Comparison of ENCODE assay signal across 8 cellular contexts in genomic region chr18:69469444-69469919, GRCh38.
DNase-seq lines count a peak whose midpoint lies in the region; ATAC-seq, FAIRE-seq and TF ChIP-seq lines count a peak whose summit lies in the region.

No MANE protein-coding gene starts in this region.

- H3K36me3 ChIP-seq in Karpas-422 (ENCODE audit: insufficient read depth, low read length) = no peaks in the 10 kb centered on the region

- intact Hi-C loops in natural killer cell (cut with micrococcal nuclease) = no loop called here

- no peak overlapping the region for H3K27ac Mint-ChIP-seq in activated CD8-positive, alpha-beta memory T cell treated with anti-CD3 and anti-CD28 coated beads, Interleukin-2, amount 10 ng/mL, durations not matched to agents 7 days and 5 days
- no peak overlapping the region for H3K27ac Mint-ChIP-seq in natural killer cell

- no peak overlapping the region for H3K4me3 Mint-ChIP-seq in activated CD8-positive, alpha-beta memory T cell treated with anti-CD3 and anti-CD28 coated beads, Interleukin-2, amount 10 ng/mL, durations not matched to agents 7 days and 5 days
- no peak overlapping the region for H3K4me3 Mint-ChIP-seq in natural killer cell

- no peak for TF ChIP-seq CTCF in natural killer cell (IDR thresholded peaks at IDR 0.05)

- ATAC-seq in GM18907 (IDR thresholded peaks at IDR 0.05; ENCODE audit: unreplicated experiment) (peak; percentile 65), natural killer cell (peak in 2 of 3 donors; percentile 54 to 57), HG03460 (IDR thresholded peaks at IDR 0.05; ENCODE audit: unreplicated experiment) (no peak)
- ATAC-seq in activated CD8-positive, alpha-beta memory T cell treated with anti-CD3 and anti-CD28 coated beads, Interleukin-2, amount 10 ng/mL, durations not matched to agents 7 days and 5 days = peak; percentile 61

- H3K9ac ChIP-seq in Karpas-422 (ENCODE audit: low read length) = no peak overlapping the region

- peak overlapping the region; percentile 96 for H2AFZ ChIP-seq in Karpas-422 (ENCODE audit: low read length)

- H3K4me2 ChIP-seq in Karpas-422 (ENCODE audit: low read depth, low read length, poor library complexity, severe bottlenecking) = no peak overlapping the region

- H4K20me1 ChIP-seq in Karpas-422 (ENCODE audit: insufficient read depth, low read depth, low read length) = no peaks in the 10 kb centered on the region

- peaks cover 4% of the 10 kb centered on the region; the same call in 1 of the 2 replicates for H3K9me3 ChIP-seq in Karpas-422 (ENCODE audit: low read length)

- no peak overlapping the region for H3K27ac ChIP-seq in Karpas-422 (ENCODE audit: low read length)

- no peaks in the 10 kb centered on the region; the same call in 1 of the 2 replicates for H3K9me2 ChIP-seq in Karpas-422 (replicated peaks; ENCODE audit: insufficient read depth, low read length)

- no peaks in the 10 kb centered on the region for H3K27me3 ChIP-seq in Karpas-422 (ENCODE audit: low read length)

- no peak overlapping the region for H3K4me3 ChIP-seq in Karpas-422 (ENCODE audit: low read length)

- no peaks in the 10 kb centered on the region for H3K4me1 ChIP-seq in Karpas-422 (ENCODE audit: low read length)

- H3K36me3 Mint-ChIP-seq in activated CD8-positive, alpha-beta memory T cell treated with anti-CD3 and anti-CD28 coated beads, Interleukin-2, amount 10 ng/mL, durations not matched to agents 7 days and 5 days = no peaks in the 10 kb centered on the region
- no peaks in the 10 kb centered on the region for H3K36me3 Mint-ChIP-seq in natural killer cell

- peaks cover 2% of the 10 kb centered on the region for H3K4me1 Mint-ChIP-seq in activated CD8-positive, alpha-beta memory T cell treated with anti-CD3 and anti-CD28 coated beads, Interleukin-2, amount 10 ng/mL, durations not matched to agents 7 days and 5 days
- no peaks in the 10 kb centered on the region for H3K4me1 Mint-ChIP-seq in natural killer cell

- DNase-seq in Karpas-422 (peak; percentile 89), natural killer cell (no peak), SIG-M5 treated with dmso at 0.1 percent for 504 hours (lab: John Stamatoyannopoulos, UW; ENCODE audit: unreplicated experiment) (no peak), KG1 (lab: John Stamatoyannopoulos, UW) (no peak), HTR-8/SVneo (ENCODE audit: insufficient read length, low spot score) (no peak)
- peak; percentile 54 for DNase-seq in activated CD8-positive, alpha-beta memory T cell treated with anti-CD3 and anti-CD28 coated beads, Interleukin-2, amount 10 ng/mL, durations not matched to agents 7 days and 5 days

- no peaks in the 10 kb centered on the region for H3K79me2 ChIP-seq in Karpas-422 (ENCODE audit: low read length)

- H3K27me3 Mint-ChIP-seq in activated CD8-positive, alpha-beta memory T cell treated with anti-CD3 and anti-CD28 coated beads, Interleukin-2, amount 10 ng/mL, durations not matched to agents 7 days and 5 days = no peaks in the 10 kb centered on the region
- H3K27me3 Mint-ChIP-seq in natural killer cell (ENCODE audit: low read depth in 2 of 2) = peaks cover 0 to 9% of the 10 kb centered on the region in 2 donors

- FAIRE-seq in HTR-8/SVneo (lab: Jason Lieb, UNC) = no peak

- CTCF ChIA-PET in activated CD8-positive, alpha-beta memory T cell treated with anti-CD3 and anti-CD28 coated beads, Interleukin-2, amount 10 ng/mL, durations not matched to agents 7 days and 5 days (lab: Charles Lee) = interaction anchor here (1.1 kb wide), 1 partner anchor 616 kb away, joined by 3 read pairs; no protein-coding TSS in a partner anchor

- H3K9me3 Mint-ChIP-seq in activated CD8-positive, alpha-beta memory T cell treated with anti-CD3 and anti-CD28 coated beads, Interleukin-2, amount 10 ng/mL, durations not matched to agents 7 days and 5 days (ENCODE audit: low read depth) = no peaks in the 10 kb centered on the region
- no peaks in the 10 kb centered on the region for H3K9me3 Mint-ChIP-seq in natural killer cell

Comparison
In these comparisons a context has a peak if more than half of its experiments do, and no peak if none do; other contexts are left out.
1. DNase-seq: peak in Karpas-422 (single experiment) and activated CD8-positive, alpha-beta memory T cell treated with anti-CD3 and anti-CD28 coated beads, Interleukin-2, amount 10 ng/mL, durations not matched to agents 7 days and 5 days (single experiment); none in natural killer cell (single experiment), SIG-M5 treated with dmso at 0.1 percent for 504 hours (single experiment), KG1 (single experiment) and HTR-8/SVneo (single experiment).